In genomic region chr7:152759655-152760383, GRCh38 we compare ENCODE assay signal across 8 cellular contexts. TPM values are rescaled to one million over a fixed set of nuclear protein-coding genes. Genes with fewer than 3 reads are reported as not detected.
A peak's percentile ranks its signal among the peaks of the same experiment; 100 is the strongest.
DNase-seq lines count a peak whose midpoint lies in the region; ATAC-seq and TF ChIP-seq lines count a peak whose summit lies in the region.

Gene ACTR3B, plus strand, starts transcription at chr7:152759752. Its CDS starts 131 bp downstream, at chr7:152759883.

- TF ChIP-seq POLR2A in GM18505 (IDR thresholded peaks at IDR 0.05; ENCODE audit: borderline replicate concordance, extremely low read depth, insufficient read depth, insufficient read length): peak; percentile 82

- ATAC-seq in GM18505 (IDR thresholded peaks at IDR 0.05; ENCODE audit: unreplicated experiment): peak; percentile 85
- peak; percentile 67 for ATAC-seq in HG02938 (IDR thresholded peaks at IDR 0.05; ENCODE audit: unreplicated experiment)

- peak within 1 kb of the TSS; percentile 88 for H3K4me3 ChIP-seq in choroid plexus epithelial cell (ENCODE audit: low read depth, low read length)

- no peak for TF ChIP-seq CTCF in choroid plexus epithelial cell (conservative IDR thresholded peaks at IDR 0.05; ENCODE audit: low read depth, low read length)

- no peaks in the 10 kb centered on the region for H3K27me3 ChIP-seq in layer of hippocampus (ENCODE audit: control insufficient read depth, insufficient read depth, low read length)

- DNase-seq in A172 (ENCODE audit: low spot score) (peak; percentile 57), NCI-H2171 (lab: John Stamatoyannopoulos, UW) (peak; percentile 88), choroid plexus epithelial cell (ENCODE audit: low read depth) (peak; percentile 90)
- peak; percentile 91 to 92 for DNase-seq in activated CD4-positive, alpha-beta T cell treated with anti-CD3 and anti-CD28 coated beads for 4 hours
- peak; percentile 83 to 91 for DNase-seq in stimulated activated CD4-positive, alpha-beta T cell treated with anti-CD3 and anti-CD28 coated beads, Interleukin-1b, Interleukin-23, amount 100 ng/mL, for 1 hour (ENCODE audit: low read depth in 2 of 2)

- H3K27ac ChIP-seq in layer of hippocampus (ENCODE audit: low read depth, low read length): peak within 1 kb of the TSS; percentile 75

RNA-seq across cellular contexts. Expression of gene ACTR3B, which starts in this region (rescaled TPM):
- total RNA-seq in A172 (2014; rRNA removed; shearing (Covaris generic)): 2.6 and 6.4 TPM in 2 replicates

Comparison
In these comparisons a context has a peak if more than half of its experiments do, and no peak if none do; other contexts are left out.
1. Peak in every context shown above with its lines: DNase-seq, ATAC-seq, H3K4me3 ChIP-seq and H3K27ac ChIP-seq.